14 cellular contexts compared by ENCODE assay signal in the genomic region with DNA sequence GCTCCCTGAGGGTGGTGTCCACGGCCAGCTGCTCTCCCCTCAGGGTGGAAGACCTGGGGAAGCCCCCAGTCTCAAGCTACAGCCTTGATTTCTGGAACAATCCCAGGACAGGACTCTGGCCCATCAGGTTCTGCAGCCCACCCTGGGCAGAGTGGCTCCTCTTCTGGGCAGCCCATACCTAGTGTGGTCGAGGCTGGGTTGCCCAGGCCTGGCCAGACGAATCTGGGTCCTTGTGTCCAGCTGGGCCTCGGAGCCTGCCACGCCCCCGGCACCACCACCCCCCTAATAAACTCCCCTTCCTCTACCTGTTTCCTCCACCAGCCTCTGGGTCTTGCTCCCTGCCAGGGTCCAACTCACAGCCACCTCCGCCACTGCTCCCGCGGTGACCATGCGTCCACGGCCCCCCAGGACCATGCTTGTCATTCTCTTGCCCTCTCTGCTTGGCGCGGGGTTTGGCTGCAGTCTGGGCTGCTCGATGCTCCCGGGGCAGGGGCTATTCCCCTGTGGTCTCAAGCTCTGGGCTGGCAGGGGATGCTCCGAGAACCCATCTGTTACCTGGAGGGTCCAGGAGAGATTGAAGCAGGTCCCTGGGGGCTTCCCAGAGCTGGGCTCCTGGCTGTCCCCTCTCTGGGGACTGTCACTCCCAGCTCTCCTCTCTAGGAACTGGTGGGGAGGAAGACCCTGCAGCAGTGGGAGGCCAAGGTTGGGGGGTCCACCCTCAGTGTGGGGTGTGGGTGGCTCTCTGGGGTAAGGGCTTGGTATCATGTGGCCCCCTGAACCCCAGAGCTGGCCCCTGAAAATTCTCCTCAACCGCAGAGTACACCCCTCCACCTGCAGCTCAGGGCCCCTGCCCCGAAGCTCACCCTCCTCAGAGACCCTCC. TPM values are rescaled to one million over a fixed set of nuclear protein-coding genes. Genes with fewer than 3 reads are reported as not detected.
DNase-seq lines count a peak whose midpoint lies in the region; ATAC-seq and TF ChIP-seq lines count a peak whose summit lies in the region.
"Had no signal": no experiment of that assay in that cellular context is flagged by ENCODE, and none has a peak within 500 bp of the region (broad histone marks: within the 10 kb centered on the region; RNA-seq: fewer than 3 reads in every experiment).

No MANE protein-coding gene starts in this region.

- peak overlapping the region; percentile 3 for H3K4ac ChIP-seq in neuronal stem cell (ENCODE audit: low read length)

- H2BK15ac ChIP-seq in neuronal stem cell (ENCODE audit: low read length) = peak overlapping the region; percentile 97

- H3K23ac ChIP-seq in neuronal stem cell (ENCODE audit: low read depth, low read length, poor library complexity) = peak overlapping the region; percentile 6

- ATAC-seq in right cardiac atrium = no peak
- ATAC-seq in Right ventricle myocardium inferior = no peak
- ATAC-seq in HG03139 (IDR thresholded peaks at IDR 0.05; ENCODE audit: unreplicated experiment) = no peak
- ATAC-seq: GM12878 had no signal

- no peak overlapping the region for H4K91ac ChIP-seq in neuronal stem cell (ENCODE audit: low read depth, low read length, poor library complexity)

- peak overlapping the region; percentile 96 for H2AK5ac ChIP-seq in neuronal stem cell (ENCODE audit: low read depth, low read length)

- peaks cover 1% of the 10 kb centered on the region for H3K79me1 ChIP-seq in neuronal stem cell (ENCODE audit: low read depth, low read length)

- intact Hi-C loops in right cardiac atrium (cut with DNase I) = no loop called here
- intact Hi-C loops in Right ventricle myocardium inferior (cut with DNase I) = no loop called here

- H3K27ac ChIP-seq in right cardiac atrium (ENCODE audit: low read length) (no peak overlapping the region), OCI-LY3 (ENCODE audit: low read length) (peak overlapping the region; percentile 97), neuronal stem cell (replicated peaks; ENCODE audit: low read length) (no peak overlapping the region)
- H3K27ac ChIP-seq: SK-N-MC had no signal

- H3K4me3 ChIP-seq in right cardiac atrium (ENCODE audit: low read length) = no peak overlapping the region
- H3K4me3 ChIP-seq in OCI-LY3 (ENCODE audit: low read length) = peak overlapping the region; percentile 82
- H3K4me3 ChIP-seq in neuronal stem cell (ENCODE audit: low read length in 2 of 2) = no peak overlapping the region
- H3K4me3 ChIP-seq: GM12878, SK-N-MC had no signal

- peak overlapping the region; percentile 88 for H2BK5ac ChIP-seq in neuronal stem cell (ENCODE audit: low read length)

- H3K9ac ChIP-seq in OCI-LY3 (ENCODE audit: low read length) (peak overlapping the region; percentile 90), neuronal stem cell (ENCODE audit: low read depth, low read length, poor library complexity) (no peak overlapping the region)

- H3K9me3 ChIP-seq in right cardiac atrium (ENCODE audit: control insufficient read depth, low read length) (no peaks in the 10 kb centered on the region), OCI-LY3 (ENCODE audit: insufficient read depth, low read length) (no peaks in the 10 kb centered on the region), neuronal stem cell (replicated peaks in 1 of 2; ENCODE audit: control insufficient read depth in 2 of 2, insufficient read depth in 1 of 2, low read depth in 1 of 2, low read length in 2 of 2) (peaks cover 0 to 2% of the 10 kb centered on the region in 2 donors)

- H2AFZ ChIP-seq in OCI-LY3 (ENCODE audit: low read depth, low read length) (no peak overlapping the region), neuronal stem cell (ENCODE audit: low read length) (no peak overlapping the region)

- no peak overlapping the region for H3K14ac ChIP-seq in neuronal stem cell (ENCODE audit: low read length)

- no peaks in the 10 kb centered on the region for H4K20me1 ChIP-seq in OCI-LY3 (ENCODE audit: insufficient read depth, low read length)

- H3K18ac ChIP-seq in neuronal stem cell (ENCODE audit: low read length) = peak overlapping the region; percentile 94

- WGBS in right cardiac atrium = 81% methylated on average over 18 of the region's 18 CpGs
- no CpG with 5 or more reads among the region's 18 CpGs for WGBS in neuronal stem cell (ENCODE audit: extremely low coverage in 2 of 2, insufficient read length in 2 of 2, insufficient replicate concordance in 1 of 2), 2 donors

- H3K4me1 ChIP-seq in right cardiac atrium (ENCODE audit: control insufficient read depth, insufficient read depth, low read length) = peaks cover 2% of the 10 kb centered on the region
- peaks cover 76% of the 10 kb centered on the region for H3K4me1 ChIP-seq in OCI-LY3 (ENCODE audit: low read length)
- peaks cover 6 to 15% of the 10 kb centered on the region in 2 donors for H3K4me1 ChIP-seq in neuronal stem cell (ENCODE audit: control insufficient read depth in 2 of 2, insufficient read depth in 1 of 2, low read depth in 1 of 2, low read length in 2 of 2)

- DNase-seq in right cardiac atrium = peak in 2 of 3 donors; percentile 10 to 41
- DNase-seq in Right ventricle myocardium inferior (ENCODE audit: missing footprints) = no peak
- no peak for DNase-seq in neuronal stem cell (ENCODE audit: low spot score)
- DNase-seq in NCI-H2029 (lab: John Stamatoyannopoulos, UW) = no peak
- no peak for DNase-seq in COR-L47 (lab: John Stamatoyannopoulos, UW)
- DNase-seq: C1 segment of cervical spinal cord; MM.1S; NK-92 treated with Interleukin-12 subunit alpha and Interleukin-12 subunit beta, amount 100 ng/mL, for 24 hours had no signal

- H3K36me3 ChIP-seq in OCI-LY3 (replicated peaks; ENCODE audit: low read depth, low read length) = peaks cover 14% of the 10 kb centered on the region
- no peaks in the 10 kb centered on the region for H3K36me3 ChIP-seq in neuronal stem cell (replicated peaks in 1 of 2; ENCODE audit: control insufficient read depth in 2 of 2, insufficient read depth in 2 of 2, low read length in 2 of 2)

- no peak overlapping the region for H4K8ac ChIP-seq in neuronal stem cell (ENCODE audit: low read depth, low read length)

- peak overlapping the region; percentile 92 for H3K4me2 ChIP-seq in OCI-LY3 (ENCODE audit: low read length)
- H3K4me2 ChIP-seq in neuronal stem cell (ENCODE audit: insufficient read depth, low read length, poor library complexity, severe bottlenecking) = no peak overlapping the region

- H2BK120ac ChIP-seq in neuronal stem cell (ENCODE audit: low read depth, low read length) = peak overlapping the region; percentile 97

- H3K79me2 ChIP-seq in OCI-LY3 (ENCODE audit: low read length) = peaks cover 42% of the 10 kb centered on the region

- H2BK12ac ChIP-seq in neuronal stem cell (ENCODE audit: low read length) = peak overlapping the region; percentile 82

- no peak for TF ChIP-seq CTCF in OCI-LY3 (IDR thresholded peaks at IDR 0.05; ENCODE audit: low read depth, low read length)

- H3K27me3 ChIP-seq in right cardiac atrium (ENCODE audit: control insufficient read depth, insufficient read depth) (no peaks in the 10 kb centered on the region), OCI-LY3 (ENCODE audit: low read depth, low read length) (no peaks in the 10 kb centered on the region), neuronal stem cell (ENCODE audit: control insufficient read depth in 3 of 3, insufficient read depth in 3 of 3, low read depth in 1 of 3, low read length in 3 of 3) (peaks cover 0 to 18% (median 0%) of the 10 kb centered on the region in 3 experiments)

RNA-seq across cellular contexts. Expression of a gene that starts 8.7 kb away (rescaled TPM):
- total RNA-seq in right cardiac atrium (under 1 TPM; 0.62 to 0.80 (median 0.73) TPM), Right ventricle myocardium inferior (0.89 TPM)
- polyA plus RNA-seq in right cardiac atrium = 0.32 TPM
- polyA plus RNA-seq in neuronal stem cell (2013, experiment 1 of 2) = 0.13 TPM
- 0.08 TPM for polyA plus RNA-seq in neuronal stem cell (2013, experiment 2 of 2)
- total RNA-seq: G401, H7 had no signal

RNA-seq across cellular contexts. Expression of a gene that starts 53.1 kb away (rescaled TPM):
- total RNA-seq in right cardiac atrium (1 to 10 TPM; 2.9 to 3.9 (median 3.3) TPM), Right ventricle myocardium inferior (3.1 TPM)
- 2.5 TPM for polyA plus RNA-seq in right cardiac atrium
- 46.0 TPM for polyA plus RNA-seq in neuronal stem cell (2013, experiment 1 of 2)
- 45.5 TPM for polyA plus RNA-seq in neuronal stem cell (2013, experiment 2 of 2)

Comparison
In these comparisons a context has a peak if more than half of its experiments do, and no peak if none do; other contexts are left out.
1. DNase-seq: peak in right cardiac atrium (2 of 3); none in Right ventricle myocardium inferior (single experiment), neuronal stem cell (single experiment), NCI-H2029 (single experiment) and COR-L47 (single experiment).